Comparison of ENCODE assay signal across 18 cellular contexts in the genomic region with DNA sequence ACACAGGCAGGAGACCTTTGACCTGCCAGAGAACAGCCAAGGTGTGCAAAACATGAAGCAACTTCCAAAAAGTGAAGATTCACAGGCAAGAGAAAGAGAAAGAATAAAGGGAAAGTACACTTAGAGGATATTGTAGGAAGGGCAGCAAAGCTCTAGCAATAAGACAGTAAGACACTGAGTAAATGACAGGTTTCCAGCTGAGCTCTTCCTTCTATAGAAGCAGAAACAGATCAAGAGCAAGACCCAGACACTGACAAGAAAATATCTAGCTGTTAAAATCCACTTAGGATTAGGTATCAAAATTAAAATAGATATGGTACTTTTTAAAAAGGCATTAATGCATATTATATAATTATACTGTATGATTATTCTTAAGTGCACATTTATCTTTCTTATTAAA.
"Had no signal": no experiment of that assay in that cellular context is flagged by ENCODE, and none has a peak within 500 bp of the region (broad histone marks: within the 10 kb centered on the region; RNA-seq: fewer than 3 reads in every experiment).

No MANE protein-coding gene starts in this region.

- H3K9me3 ChIP-seq: left ventricle myocardium inferior, lower lobe of right lung, ovary, suprapubic skin, thyroid gland had no signal

- H2AFZ ChIP-seq: hepatocyte, neural progenitor cell had no signal

- H3K9ac ChIP-seq: neural progenitor cell had no signal

- H3K4me1 ChIP-seq: left ventricle myocardium inferior, lower lobe of right lung, neural progenitor cell, suprapubic skin had no signal

- H3K79me2 ChIP-seq: hepatocyte had no signal

- DNase-seq: effector CD8-positive, alpha-beta T cell; foreskin melanocyte; head of caudate nucleus; kidney; left cardiac atrium; left ventricle myocardium inferior; lower lobe of right lung; natural killer cell; nucleus accumbens; ovary; stimulated activated CD4-positive, alpha-beta T cell treated with anti-CD3 and anti-CD28 coated beads, Interleukin-4, amount 100 ng/mL, for 1 hour; stimulated activated CD8-positive, alpha-beta memory T cell treated with anti-CD3 and anti-CD28 coated beads, Interleukin-4, amount 100 ng/mL, for 48 hours; stimulated activated naive CD8-positive, alpha-beta T cell treated with anti-CD3 and anti-CD28 coated beads, Interleukin-15, Interleukin-2, amounts not matched to agents 100 U/mL and 50 U/mL, for 24 hours; thyroid gland had no signal

- H3K4me3 ChIP-seq: hepatocyte, left ventricle myocardium inferior, lower lobe of right lung, neural progenitor cell, ovary, smooth muscle cell, suprapubic skin, thyroid gland had no signal

- H3K27me3 ChIP-seq: hepatocyte, neural progenitor cell, ovary, suprapubic skin, thyroid gland had no signal

- H3K36me3 ChIP-seq: left ventricle myocardium inferior, lower lobe of right lung, neural progenitor cell, ovary, suprapubic skin, thyroid gland had no signal

- H3K27ac ChIP-seq: hepatocyte, left ventricle myocardium inferior, lower lobe of right lung, neural progenitor cell, ovary, suprapubic skin, thyroid gland had no signal

- H3K4me2 ChIP-seq: hepatocyte, neural progenitor cell, smooth muscle cell had no signal
